In the genomic region with DNA sequence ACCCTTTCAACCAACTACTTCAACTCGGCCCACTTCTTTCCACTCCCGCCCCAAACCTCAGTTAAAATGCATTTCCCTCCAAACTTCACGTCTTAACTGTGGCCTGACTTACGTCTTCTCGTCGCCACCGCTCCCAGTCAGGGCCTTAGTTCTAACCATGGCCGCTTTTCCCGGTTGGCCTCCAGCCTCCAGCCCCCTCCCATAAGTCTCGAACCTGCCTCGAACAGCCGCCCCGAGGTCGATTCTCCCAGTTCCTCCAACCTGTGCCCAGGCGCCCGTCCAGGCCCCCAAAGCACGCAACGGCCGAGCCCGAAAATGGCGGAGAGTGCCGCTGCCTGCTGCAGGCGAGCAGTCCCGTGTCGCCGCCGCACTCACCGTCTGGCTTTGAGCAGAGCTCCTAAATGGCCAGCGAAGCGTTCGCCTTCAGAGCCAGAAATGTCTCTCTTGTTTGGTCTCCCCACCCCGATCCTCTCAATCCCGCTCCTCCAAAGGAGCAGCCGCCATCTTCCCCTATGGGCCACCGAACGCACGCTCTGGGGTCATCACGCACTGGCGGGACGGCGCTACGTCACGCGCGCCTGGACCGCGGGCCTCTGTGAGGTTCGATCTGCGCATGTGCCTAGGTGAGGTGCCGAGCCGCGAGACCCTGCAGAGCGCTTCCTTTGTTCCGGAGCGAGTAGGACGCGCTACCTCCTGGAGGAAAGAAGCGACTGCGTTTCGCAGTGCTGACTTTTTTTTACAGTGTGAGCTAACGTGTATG, we compare ENCODE assay signal across 1 cellular context.
A peak's percentile ranks its signal among the peaks of the same experiment; 100 is the strongest.
TF ChIP-seq lines count a peak whose summit lies in the region.

Gene WDR33, minus strand, starts transcription at position 535 of the 760 bp plus-strand sequence. CDS start 40,190 bp downstream, outside the sequence.

TF ChIP-seq in HepG2, 621 proteins besides CTCF, POLR2A, EP300 and RAD21 (continued from another document and continues in another):
- TF ChIP-seq PLSCR1 (CRISPR knock-in tag; IDR thresholded peaks at IDR 0.05; ENCODE audit: borderline replicate concordance) (peak; percentile 71; the same call in 1 of the 2 replicates), ZNF296 (CRISPR knock-in tag; conservative IDR thresholded peaks at IDR 0.05) (0 out of 2 replicates have a peak, but pooled peaks have one; percentile 70), MZF1 (CRISPR knock-in tag; IDR thresholded peaks at IDR 0.05; ENCODE audit: borderline replicate concordance) (no peak; the same call in 1 of the 2 replicates), HOXA3 (CRISPR knock-in tag; IDR thresholded peaks at IDR 0.05) (peak; percentile 99), MAX (IDR thresholded peaks at IDR 0.05) (peak; percentile 93), ASH2L (IDR thresholded peaks at IDR 0.05; ENCODE audit: insufficient read length, low read depth, low read length) (peak; percentile 97), NR3C1 (CRISPR knock-in tag; IDR thresholded peaks at IDR 0.05) (no peak), ZFP36L1 (CRISPR knock-in tag; IDR thresholded peaks at IDR 0.05) (no peak; the same call in 1 of the 2 replicates), ZMYM4 (CRISPR knock-in tag; IDR thresholded peaks at IDR 0.05) (peak; percentile 94), HOMEZ (CRISPR knock-in tag; IDR thresholded peaks at IDR 0.05; ENCODE audit: low read depth) (peak; percentile 47), ZNF550 (CRISPR knock-in tag; IDR thresholded peaks at IDR 0.05; ENCODE audit: borderline replicate concordance) (0 out of 2 replicates have a peak, but pooled peaks have one; percentile 15), ARNTL (CRISPR knock-in tag; IDR thresholded peaks at IDR 0.05) (peak; percentile 78), ZBTB1 (CRISPR knock-in tag; IDR thresholded peaks at IDR 0.05; ENCODE audit: borderline replicate concordance) (peak; percentile 70; the same call in 1 of the 2 replicates), DMAP1 (CRISPR knock-in tag; IDR thresholded peaks at IDR 0.05) (peak; percentile 97), PHF21A (CRISPR knock-in tag; IDR thresholded peaks at IDR 0.05) (peak; percentile 45; the same call in 1 of the 2 replicates), PTBP1 (IDR thresholded peaks at IDR 0.05; ENCODE audit: low read depth, low read length, poor library complexity, severe bottlenecking) (peak; percentile 71), ZNF883 (CRISPR knock-in tag; IDR thresholded peaks at IDR 0.05; ENCODE audit: not compliant biosample characterization) (peak; percentile 99), DNMT3B (CRISPR knock-in tag; conservative IDR thresholded peaks at IDR 0.05) (peak; percentile 95), ZNF569 (CRISPR knock-in tag; IDR thresholded peaks at IDR 0.05; ENCODE audit: borderline replicate concordance) (peak; percentile 72; the same call in 1 of the 2 replicates), ZNF530 (CRISPR knock-in tag; IDR thresholded peaks at IDR 0.05; ENCODE audit: low read depth) (no peak; the same call in 1 of the 2 replicates), ZNF850 (CRISPR knock-in tag; conservative IDR thresholded peaks at IDR 0.05) (no peak), ZBTB20 (CRISPR knock-in tag; IDR thresholded peaks at IDR 0.05; ENCODE audit: borderline replicate concordance, low read depth) (peak; percentile 96), SIN3B (IDR thresholded peaks at IDR 0.05; ENCODE audit: low read length) (0 out of 2 replicates have a peak, but pooled peaks have one; percentile 36), ZNF253 (CRISPR knock-in tag; IDR thresholded peaks at IDR 0.05; ENCODE audit: borderline replicate concordance) (0 out of 2 replicates have a peak, but pooled peaks have one; percentile 73), ZNF580 (CRISPR knock-in tag; IDR thresholded peaks at IDR 0.05; ENCODE audit: borderline replicate concordance, low read depth) (peak; percentile 88), TOE1 (CRISPR knock-in tag; IDR thresholded peaks at IDR 0.05) (no peak; the same call in 1 of the 2 replicates), ZNF256 (CRISPR knock-in tag; conservative IDR thresholded peaks at IDR 0.05) (peak; percentile 32; the same call in 1 of the 2 replicates), HOXD1 (CRISPR knock-in tag; IDR thresholded peaks at IDR 0.05) (peak; percentile 21; the same call in 1 of the 2 replicates), PHF20 (CRISPR knock-in tag; IDR thresholded peaks at IDR 0.05) (peak; percentile 79), ZNF878 (CRISPR knock-in tag; IDR thresholded peaks at IDR 0.05) (peak; percentile 54; the same call in 1 of the 2 replicates), ZBTB39 (CRISPR knock-in tag; IDR thresholded peaks at IDR 0.05) (peak; percentile 74; the same call in 1 of the 2 replicates), ZNF556 (CRISPR knock-in tag; IDR thresholded peaks at IDR 0.05; ENCODE audit: borderline replicate concordance) (peak; percentile 88; the same call in 1 of the 2 replicates), MXD3 (CRISPR knock-in tag; IDR thresholded peaks at IDR 0.05) (peak; percentile 95), ARID2 (CRISPR knock-in tag; IDR thresholded peaks at IDR 0.05; ENCODE audit: borderline replicate concordance) (0 out of 2 replicates have a peak, but pooled peaks have one; percentile 34), KLF16 (CRISPR knock-in tag; IDR thresholded peaks at IDR 0.05) (peak in 1 of 2 experiments; percentile 89; a peak in 1 of 4 replicates)
- TF ChIP-seq, protein P1, sequence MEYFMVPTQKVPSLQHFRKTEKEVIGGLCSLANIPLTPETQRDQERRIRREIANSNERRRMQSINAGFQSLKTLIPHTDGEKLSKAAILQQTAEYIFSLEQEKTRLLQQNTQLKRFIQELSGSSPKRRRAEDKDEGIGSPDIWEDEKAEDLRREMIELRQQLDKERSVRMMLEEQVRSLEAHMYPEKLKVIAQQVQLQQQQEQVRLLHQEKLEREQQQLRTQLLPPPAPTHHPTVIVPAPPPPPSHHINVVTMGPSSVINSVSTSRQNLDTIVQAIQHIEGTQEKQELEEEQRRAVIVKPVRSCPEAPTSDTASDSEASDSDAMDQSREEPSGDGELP (IDR thresholded peaks at IDR 0.05; ENCODE audit: borderline replicate concordance, low read depth) = peak; percentile 56; the same call in 1 of the 2 replicates
- TF ChIP-seq, protein P2, sequence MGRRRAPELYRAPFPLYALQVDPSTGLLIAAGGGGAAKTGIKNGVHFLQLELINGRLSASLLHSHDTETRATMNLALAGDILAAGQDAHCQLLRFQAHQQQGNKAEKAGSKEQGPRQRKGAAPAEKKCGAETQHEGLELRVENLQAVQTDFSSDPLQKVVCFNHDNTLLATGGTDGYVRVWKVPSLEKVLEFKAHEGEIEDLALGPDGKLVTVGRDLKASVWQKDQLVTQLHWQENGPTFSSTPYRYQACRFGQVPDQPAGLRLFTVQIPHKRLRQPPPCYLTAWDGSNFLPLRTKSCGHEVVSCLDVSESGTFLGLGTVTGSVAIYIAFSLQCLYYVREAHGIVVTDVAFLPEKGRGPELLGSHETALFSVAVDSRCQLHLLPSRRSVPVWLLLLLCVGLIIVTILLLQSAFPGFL (CRISPR knock-in tag; IDR thresholded peaks at IDR 0.05) = no peak
- TF ChIP-seq, protein P3, sequence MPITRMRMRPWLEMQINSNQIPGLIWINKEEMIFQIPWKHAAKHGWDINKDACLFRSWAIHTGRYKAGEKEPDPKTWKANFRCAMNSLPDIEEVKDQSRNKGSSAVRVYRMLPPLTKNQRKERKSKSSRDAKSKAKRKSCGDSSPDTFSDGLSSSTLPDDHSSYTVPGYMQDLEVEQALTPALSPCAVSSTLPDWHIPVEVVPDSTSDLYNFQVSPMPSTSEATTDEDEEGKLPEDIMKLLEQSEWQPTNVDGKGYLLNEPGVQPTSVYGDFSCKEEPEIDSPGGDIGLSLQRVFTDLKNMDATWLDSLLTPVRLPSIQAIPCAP (CRISPR knock-in tag; IDR thresholded peaks at IDR 0.05; ENCODE audit: low read depth) = peak; percentile 79; the same call in 1 of the 2 replicates
- TF ChIP-seq, protein P4, sequence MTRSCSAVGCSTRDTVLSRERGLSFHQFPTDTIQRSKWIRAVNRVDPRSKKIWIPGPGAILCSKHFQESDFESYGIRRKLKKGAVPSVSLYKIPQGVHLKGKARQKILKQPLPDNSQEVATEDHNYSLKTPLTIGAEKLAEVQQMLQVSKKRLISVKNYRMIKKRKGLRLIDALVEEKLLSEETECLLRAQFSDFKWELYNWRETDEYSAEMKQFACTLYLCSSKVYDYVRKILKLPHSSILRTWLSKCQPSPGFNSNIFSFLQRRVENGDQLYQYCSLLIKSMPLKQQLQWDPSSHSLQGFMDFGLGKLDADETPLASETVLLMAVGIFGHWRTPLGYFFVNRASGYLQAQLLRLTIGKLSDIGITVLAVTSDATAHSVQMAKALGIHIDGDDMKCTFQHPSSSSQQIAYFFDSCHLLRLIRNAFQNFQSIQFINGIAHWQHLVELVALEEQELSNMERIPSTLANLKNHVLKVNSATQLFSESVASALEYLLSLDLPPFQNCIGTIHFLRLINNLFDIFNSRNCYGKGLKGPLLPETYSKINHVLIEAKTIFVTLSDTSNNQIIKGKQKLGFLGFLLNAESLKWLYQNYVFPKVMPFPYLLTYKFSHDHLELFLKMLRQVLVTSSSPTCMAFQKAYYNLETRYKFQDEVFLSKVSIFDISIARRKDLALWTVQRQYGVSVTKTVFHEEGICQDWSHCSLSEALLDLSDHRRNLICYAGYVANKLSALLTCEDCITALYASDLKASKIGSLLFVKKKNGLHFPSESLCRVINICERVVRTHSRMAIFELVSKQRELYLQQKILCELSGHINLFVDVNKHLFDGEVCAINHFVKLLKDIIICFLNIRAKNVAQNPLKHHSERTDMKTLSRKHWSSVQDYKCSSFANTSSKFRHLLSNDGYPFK (CRISPR knock-in tag; IDR thresholded peaks at IDR 0.05; ENCODE audit: borderline replicate concordance) = peak; percentile 94
